In genomic region chr10:33735463-33735862, GRCh38 we compare ENCODE assay signal across 13 cellular contexts.
DNase-seq lines count a peak whose midpoint lies in the region; ATAC-seq and TF ChIP-seq lines count a peak whose summit lies in the region.
"Had no signal": no experiment of that assay in that cellular context is flagged by ENCODE, and none has a peak within 500 bp of the region (broad histone marks: within the 10 kb centered on the region; RNA-seq: fewer than 3 reads in every experiment).

No MANE protein-coding gene starts in this region.

- no peak overlapping the region for H3K4me3 Mint-ChIP-seq in MCF 10A (ENCODE audit: unreplicated experiment)
- H3K4me3 Mint-ChIP-seq in activated CD8-positive, alpha-beta T cell treated with anti-CD3 and anti-CD28 coated beads, Interleukin-2, amount 10 ng/mL, durations not matched to agents 7 days and 5 days = no peak overlapping the region
- H3K4me3 Mint-ChIP-seq: activated CD8-positive, alpha-beta T cell treated with anti-CD3 and anti-CD28 coated beads for 36 hours had no signal

- CTCF ChIA-PET in MCF 10A (lab: Yijun Ruan, JAX) = no interaction called here
- CTCF ChIA-PET in activated CD8-positive, alpha-beta T cell treated with anti-CD3 and anti-CD28 coated beads, Interleukin-2, amount 10 ng/mL, durations not matched to agents 7 days and 5 days (lab: Charles Lee) = no interaction called here

- TF ChIP-seq CTCF in MCF 10A (IDR thresholded peaks at IDR 0.05; ENCODE audit: unreplicated experiment) = no peak
- no peak for TF ChIP-seq CTCF in breast epithelium (IDR thresholded peaks at IDR 0.05)
- TF ChIP-seq CTCF in fibroblast of mammary gland (conservative IDR thresholded peaks at IDR 0.05; ENCODE audit: control insufficient read depth, insufficient read depth, low read depth, low read length) = no peak
- TF ChIP-seq CTCF in coronary artery (IDR thresholded peaks at IDR 0.05) = no peak

- POLR2A ChIA-PET in MCF 10A (lab: Yijun Ruan, JAX) = no interaction called here
- POLR2A ChIA-PET in activated CD8-positive, alpha-beta T cell treated with anti-CD3 and anti-CD28 coated beads, Interleukin-2, amount 10 ng/mL, durations not matched to agents 7 days and 5 days (lab: Charles Lee) = no interaction called here

- peak overlapping the region; percentile 4 for H3K27ac Mint-ChIP-seq in MCF 10A (ENCODE audit: low read depth, unreplicated experiment)
- no peak overlapping the region for H3K27ac Mint-ChIP-seq in activated CD8-positive, alpha-beta T cell treated with anti-CD3 and anti-CD28 coated beads, Interleukin-2, amount 10 ng/mL, durations not matched to agents 7 days and 5 days
- H3K27ac Mint-ChIP-seq: activated CD8-positive, alpha-beta T cell treated with anti-CD3 and anti-CD28 coated beads for 36 hours had no signal

- H3K27me3 Mint-ChIP-seq in MCF 10A (ENCODE audit: insufficient read depth, unreplicated experiment) = no peaks in the 10 kb centered on the region
- no peaks in the 10 kb centered on the region for H3K27me3 Mint-ChIP-seq in activated CD8-positive, alpha-beta T cell treated with anti-CD3 and anti-CD28 coated beads, Interleukin-2, amount 10 ng/mL, durations not matched to agents 7 days and 5 days (ENCODE audit: low read depth)

- TF ChIP-seq POLR2A in breast epithelium (IDR thresholded peaks at IDR 0.05) = no peak

- H3K4me1 ChIP-seq in breast epithelium = no peaks in the 10 kb centered on the region
- H3K4me1 ChIP-seq: HAP-1 had no signal

- no peaks in the 10 kb centered on the region for H3K9me3 ChIP-seq in breast epithelium
- H3K9me3 ChIP-seq in MG63 = no peaks in the 10 kb centered on the region
- H3K9me3 ChIP-seq: HAP-1 had no signal

- H3K36me3 ChIP-seq in breast epithelium = no peaks in the 10 kb centered on the region
- no peaks in the 10 kb centered on the region for H3K36me3 ChIP-seq in MG63
- H3K36me3 ChIP-seq: HAP-1 had no signal

- DNase-seq in MCF 10A (ENCODE audit: unreplicated experiment) (no peak), breast epithelium (ENCODE audit: low spot score in 2 of 2) (no peak), MG63 (peak; percentile 5), fibroblast of mammary gland (ENCODE audit: low read depth) (peak; percentile 22), stromal cell of bone marrow (ENCODE audit: low read depth) (peak; percentile 18), NCI-H2196 treated with DMSO at 0.1 percent for 48 hours (lab: John Stamatoyannopoulos, UW; ENCODE audit: unreplicated experiment) (no peak), coronary artery (ENCODE audit: low spot score) (no peak)
- DNase-seq in activated CD8-positive, alpha-beta T cell treated with anti-CD3 and anti-CD28 coated beads, Interleukin-2, amount 10 ng/mL, durations not matched to agents 7 days and 5 days = no peak
- DNase-seq: activated CD8-positive, alpha-beta T cell treated with anti-CD3 and anti-CD28 coated beads for 36 hours; NCI-H1436 treated with DMSO at 0.1 percent for 48 hours; NCI-H510A; stimulated activated CD4-positive, alpha-beta T cell treated with anti-CD3 and anti-CD28 coated beads, Interleukin-2, amount 100 ng/mL, for 24 hours had no signal

- intact Hi-C loops in MCF 10A (cut with micrococcal nuclease) (no loop called here), breast epithelium (cut with DNase I; ENCODE audit: low total_unique reads) (no loop called here)

- H3K27ac ChIP-seq in breast epithelium (no peak overlapping the region), coronary artery (no peak overlapping the region)

- no peaks in the 10 kb centered on the region for H3K9me3 Mint-ChIP-seq in MCF 10A (ENCODE audit: unreplicated experiment)
- no peaks in the 10 kb centered on the region for H3K9me3 Mint-ChIP-seq in activated CD8-positive, alpha-beta T cell treated with anti-CD3 and anti-CD28 coated beads, Interleukin-2, amount 10 ng/mL, durations not matched to agents 7 days and 5 days (ENCODE audit: insufficient read depth)
- H3K9me3 Mint-ChIP-seq: activated CD8-positive, alpha-beta T cell treated with anti-CD3 and anti-CD28 coated beads for 36 hours had no signal

- no peaks in the 10 kb centered on the region for H3K36me3 Mint-ChIP-seq in MCF 10A (ENCODE audit: insufficient read depth, unreplicated experiment)
- no peaks in the 10 kb centered on the region for H3K36me3 Mint-ChIP-seq in activated CD8-positive, alpha-beta T cell treated with anti-CD3 and anti-CD28 coated beads, Interleukin-2, amount 10 ng/mL, durations not matched to agents 7 days and 5 days (ENCODE audit: low read depth)

- peaks cover 8% of the 10 kb centered on the region for H3K4me1 Mint-ChIP-seq in MCF 10A (ENCODE audit: insufficient read depth, unreplicated experiment)
- H3K4me1 Mint-ChIP-seq in activated CD8-positive, alpha-beta T cell treated with anti-CD3 and anti-CD28 coated beads, Interleukin-2, amount 10 ng/mL, durations not matched to agents 7 days and 5 days (ENCODE audit: low read depth) = no peaks in the 10 kb centered on the region

- ATAC-seq in activated CD8-positive, alpha-beta T cell treated with anti-CD3 and anti-CD28 coated beads, Interleukin-2, amount 10 ng/mL, durations not matched to agents 7 days and 5 days = no peak
- ATAC-seq: activated CD8-positive, alpha-beta T cell treated with anti-CD3 and anti-CD28 coated beads for 36 hours had no signal

- no peak overlapping the region for H3K4me3 ChIP-seq in breast epithelium
- no peak overlapping the region for H3K4me3 ChIP-seq in MG63
- H3K4me3 ChIP-seq in fibroblast of mammary gland (ENCODE audit: control insufficient read depth, low read depth, low read length) = no peak overlapping the region
- H3K4me3 ChIP-seq in coronary artery = no peak overlapping the region
- H3K4me3 ChIP-seq: HAP-1 had no signal

- no TSS peak for BruUV-seq in MCF 10A (replicated peaks; lab: Mats Ljungman, UMichigan)

- no peaks in the 10 kb centered on the region for H3K27me3 ChIP-seq in breast epithelium
- no peaks in the 10 kb centered on the region for H3K27me3 ChIP-seq in MG63

Comparison
In these comparisons a context has a peak if more than half of its experiments do, and no peak if none do; other contexts are left out.
1. DNase-seq: peak in MG63 (single experiment), fibroblast of mammary gland (single experiment) and stromal cell of bone marrow (single experiment); none in MCF 10A (single experiment), breast epithelium (0 of 2), NCI-H2196 treated with DMSO at 0.1 percent for 48 hours (single experiment), activated CD8-positive, alpha-beta T cell treated with anti-CD3 and anti-CD28 coated beads, Interleukin-2, amount 10 ng/mL, durations not matched to agents 7 days and 5 days (single experiment) and coronary artery (single experiment).